In genomic region chr3:63384382-63384781, GRCh38 we compare ENCODE assay signal across 11 cellular contexts.
"Had no signal": no experiment of that assay in that cellular context is flagged by ENCODE, and none has a peak within 500 bp of the region (broad histone marks: within the 10 kb centered on the region; RNA-seq: fewer than 3 reads in every experiment).

No MANE protein-coding gene starts in this region.

- H3K9me3 ChIP-seq: HAP-1 had no signal

- H3K27ac ChIP-seq: GM23248 had no signal

- H2AFZ ChIP-seq: GM23248, GM23338 had no signal

- H3K36me3 ChIP-seq: HAP-1 had no signal

- FAIRE-seq: H1, H54 had no signal

- H3K4me2 ChIP-seq: GM23338 had no signal

- H3K4me3 ChIP-seq: GM23248, GM23338, HAP-1 had no signal

- H3K9ac ChIP-seq: GM23248 had no signal

- H3K4me1 ChIP-seq: HAP-1 had no signal

- DNase-seq: GM23248, GOT3, H7, H9, HCEC 1CT, HFFc6 had no signal

- ATAC-seq: GM23338, HCT116 had no signal
